In genomic region chr2:17191223-17191622, GRCh38 we compare ENCODE assay signal across 25 cellular contexts.
"Had no signal": no experiment of that assay in that cellular context is flagged by ENCODE, and none has a peak within 500 bp of the region (broad histone marks: within the 10 kb centered on the region; RNA-seq: fewer than 3 reads in every experiment).

No MANE protein-coding gene starts in this region.

- H3K9me3 ChIP-seq: ascending aorta, colonic mucosa, esophagus squamous epithelium, left ventricle myocardium inferior, neutrophil, right lobe of liver, tibial nerve had no signal

- H3K36me3 ChIP-seq: ascending aorta, cardiac muscle cell, colonic mucosa, esophagus squamous epithelium, left ventricle myocardium inferior, neutrophil, right lobe of liver, tibial nerve had no signal

- H3K4me3 ChIP-seq: ascending aorta, cardiac muscle cell, colonic mucosa, esophagus squamous epithelium, left ventricle myocardium inferior, lung, right lobe of liver, tibial nerve had no signal

- H3K27me3 Mint-ChIP-seq: activated CD4-positive, alpha-beta memory T cell treated with anti-CD3 and anti-CD28 coated beads for 36 hours; activated CD4-positive, alpha-beta T cell treated with anti-CD3 and anti-CD28 coated beads, Interleukin-2, amount 10 ng/mL, durations not matched to agents 24 days and 14 days; activated naive CD4-positive, alpha-beta T cell treated with anti-CD3 and anti-CD28 coated beads, Interleukin-2, amount 10 ng/mL, durations not matched to agents 7 days and 5 days; activated naive CD8-positive, alpha-beta T cell treated with anti-CD3 and anti-CD28 coated beads, Interleukin-2, amount 10 ng/mL, durations not matched to agents 7 days and 5 days had no signal

- H3K4me1 ChIP-seq: ascending aorta, colonic mucosa, esophagus squamous epithelium, left ventricle myocardium inferior, right lobe of liver, tibial nerve had no signal

- H3K4me3 Mint-ChIP-seq: activated CD4-positive, alpha-beta memory T cell treated with anti-CD3 and anti-CD28 coated beads for 36 hours; activated CD4-positive, alpha-beta T cell treated with anti-CD3 and anti-CD28 coated beads, Interleukin-2, amount 10 ng/mL, durations not matched to agents 24 days and 14 days; activated naive CD4-positive, alpha-beta T cell treated with anti-CD3 and anti-CD28 coated beads, Interleukin-2, amount 10 ng/mL, durations not matched to agents 7 days and 5 days; activated naive CD8-positive, alpha-beta T cell treated with anti-CD3 and anti-CD28 coated beads, Interleukin-2, amount 10 ng/mL, durations not matched to agents 7 days and 5 days; brain; nephron progenitor cell had no signal

- H3K4me1 Mint-ChIP-seq: activated CD4-positive, alpha-beta T cell treated with anti-CD3 and anti-CD28 coated beads, Interleukin-2, amount 10 ng/mL, durations not matched to agents 24 days and 14 days; activated naive CD4-positive, alpha-beta T cell treated with anti-CD3 and anti-CD28 coated beads, Interleukin-2, amount 10 ng/mL, durations not matched to agents 7 days and 5 days; activated naive CD8-positive, alpha-beta T cell treated with anti-CD3 and anti-CD28 coated beads, Interleukin-2, amount 10 ng/mL, durations not matched to agents 7 days and 5 days; brain had no signal

- H3K36me3 Mint-ChIP-seq: activated CD4-positive, alpha-beta memory T cell treated with anti-CD3 and anti-CD28 coated beads for 36 hours; activated naive CD4-positive, alpha-beta T cell treated with anti-CD3 and anti-CD28 coated beads, Interleukin-2, amount 10 ng/mL, durations not matched to agents 7 days and 5 days; activated naive CD8-positive, alpha-beta T cell treated with anti-CD3 and anti-CD28 coated beads, Interleukin-2, amount 10 ng/mL, durations not matched to agents 7 days and 5 days; brain had no signal

- H3K9me3 Mint-ChIP-seq: activated CD4-positive, alpha-beta T cell treated with anti-CD3 and anti-CD28 coated beads, Interleukin-2, amount 10 ng/mL, durations not matched to agents 24 days and 14 days; brain; nephron progenitor cell had no signal

- H3K27ac ChIP-seq: ascending aorta, cardiac muscle cell, colonic mucosa, epithelial cell of prostate, esophagus squamous epithelium, left ventricle myocardium inferior, neutrophil, right lobe of liver, tibial nerve had no signal

- DNase-seq: activated CD4-positive, alpha-beta memory T cell treated with anti-CD3 and anti-CD28 coated beads for 36 hours; activated CD4-positive, alpha-beta T cell treated with anti-CD3 and anti-CD28 coated beads, Interleukin-2, amount 10 ng/mL, durations not matched to agents 24 days and 14 days; activated CD8-positive, alpha-beta memory T cell treated with anti-CD3 and anti-CD28 coated beads, Interleukin-2, amount 50 U/mL, for 4 hours; activated gamma-delta T cell; activated naive CD4-positive, alpha-beta T cell treated with anti-CD3 and anti-CD28 coated beads, Interleukin-2, amount 10 ng/mL, durations not matched to agents 7 days and 5 days; activated naive CD8-positive, alpha-beta T cell treated with anti-CD3 and anti-CD28 coated beads, Interleukin-2, amount 10 ng/mL, durations not matched to agents 7 days and 5 days; activated T-cell treated with anti-CD3 and anti-CD28 coated beads, Interleukin-2, amount 50 U/mL, for 1 hour; cerebellar nuclear complex; colonic mucosa; effector CD8-positive, alpha-beta T cell; esophagus squamous epithelium; foreskin melanocyte; left ventricle myocardium inferior; nephron progenitor cell; right lobe of liver; stimulated activated CD4-positive, alpha-beta T cell treated with anti-CD3 and anti-CD28 coated beads, Interleukin-2, amount 100 ng/mL, for 48 hours; stimulated activated naive CD4-positive, alpha-beta T cell treated with Interleukin-2 at 50 U/mL for 16 hours had no signal

- ATAC-seq: activated CD4-positive, CD25-positive, alpha-beta regulatory T cell treated with anti-CD3 and anti-CD28 coated beads, Interleukin-2, amount 50 U/mL, for 24 hours had no signal

- H3K27ac Mint-ChIP-seq: activated CD4-positive, alpha-beta memory T cell treated with anti-CD3 and anti-CD28 coated beads for 36 hours; activated CD4-positive, alpha-beta T cell treated with anti-CD3 and anti-CD28 coated beads, Interleukin-2, amount 10 ng/mL, durations not matched to agents 24 days and 14 days; activated naive CD4-positive, alpha-beta T cell treated with anti-CD3 and anti-CD28 coated beads, Interleukin-2, amount 10 ng/mL, durations not matched to agents 7 days and 5 days; activated naive CD8-positive, alpha-beta T cell treated with anti-CD3 and anti-CD28 coated beads, Interleukin-2, amount 10 ng/mL, durations not matched to agents 7 days and 5 days; brain had no signal

- H3K27me3 ChIP-seq: ascending aorta, cardiac muscle cell, colonic mucosa, esophagus squamous epithelium, neutrophil, right lobe of liver, tibial nerve had no signal
